ENCODE assay signal across 16 cellular contexts in the genomic region with DNA sequence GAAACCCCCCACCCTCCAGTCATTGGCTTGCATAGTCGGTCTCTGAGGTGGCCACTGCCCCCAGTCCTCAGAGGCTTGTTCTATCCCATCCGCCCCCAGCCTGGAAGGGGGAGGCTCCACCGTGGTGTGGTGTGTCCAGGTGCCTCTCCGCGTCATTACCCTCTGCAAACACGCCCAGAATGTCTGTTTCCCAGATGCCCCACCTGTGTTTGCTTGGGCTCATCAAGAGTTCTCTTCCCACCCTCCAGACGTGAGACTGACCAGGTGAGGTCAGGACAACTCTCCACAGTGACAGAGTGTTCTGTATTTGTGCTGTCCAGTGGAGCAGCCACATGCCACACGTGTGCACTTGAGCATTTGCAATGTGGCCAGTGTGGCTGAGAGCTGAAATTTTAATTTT. TPM values are rescaled to one million over a fixed set of nuclear protein-coding genes. Genes with fewer than 3 reads are reported as not detected.
DNase-seq lines count a peak whose midpoint lies in the region; ATAC-seq lines count a peak whose summit lies in the region.
"Had no signal": no experiment of that assay in that cellular context is flagged by ENCODE, and none has a peak within 500 bp of the region (broad histone marks: within the 10 kb centered on the region; RNA-seq: fewer than 3 reads in every experiment).

No MANE protein-coding gene starts in this region.

- no peaks in the 10 kb centered on the region for H3K27me3 ChIP-seq in aorta (ENCODE audit: control insufficient read depth in 1 of 2, insufficient read depth in 2 of 2, low read length in 1 of 2)
- H3K27me3 ChIP-seq: ascending aorta had no signal

- intact Hi-C loops in aorta (cut with DNase I), result no loop called here

- no peaks in the 10 kb centered on the region for H3K36me3 ChIP-seq in aorta (ENCODE audit: control insufficient read depth in 1 of 2, insufficient read depth in 2 of 2, low read length in 1 of 2)
- H3K36me3 ChIP-seq: ascending aorta, tibial nerve had no signal

- H3K4me1 ChIP-seq in aorta (ENCODE audit: control insufficient read depth in 1 of 2, insufficient read depth in 2 of 2, low read length in 2 of 2), result no peaks in the 10 kb centered on the region
- H3K4me1 ChIP-seq: ascending aorta, tibial nerve had no signal

- no peak overlapping the region for H3K27ac ChIP-seq in aorta (ENCODE audit: low read depth in 1 of 2, low read length in 2 of 2)
- H3K27ac ChIP-seq: ascending aorta, tibial nerve had no signal

- H3K9me3 ChIP-seq in aorta (ENCODE audit: control insufficient read depth, low read length), result no peaks in the 10 kb centered on the region
- H3K9me3 ChIP-seq: ascending aorta, tibial nerve had no signal

- DNase-seq in COLO668 (lab: John Stamatoyannopoulos, UW; ENCODE audit: unreplicated experiment) (peak; percentile 94), NCI-H146 treated with DMSO at 0.1 percent for 48 hours (lab: John Stamatoyannopoulos, UW; ENCODE audit: unreplicated experiment) (peak; percentile 90), NCI-H774 (lab: John Stamatoyannopoulos, UW) (peak; percentile 96), left kidney (ENCODE audit: low read depth, low spot score) (peak; percentile 76), NOMO-1 (lab: John Stamatoyannopoulos, UW; ENCODE audit: unreplicated experiment in 2 of 2) (no peak), GM03348 (ENCODE audit: low spot score) (no peak), aorta (no peak)
- no peak for DNase-seq in activated T-cell treated with anti-CD3 and anti-CD28 coated beads, Interleukin-2, amount 50 U/mL, for 48 hours
- DNase-seq: activated naive CD4-positive, alpha-beta T cell treated with anti-CD3 and anti-CD28 coated beads for 36 hours; NCI-H1436; NK-92 treated with Interleukin-12 subunit alpha and Interleukin-12 subunit beta, amount 100 ng/mL, for 24 hours; RPMI8226 had no signal

- H3K4me3 ChIP-seq in aorta (ENCODE audit: low read length in 2 of 2), result no peak overlapping the region
- H3K4me3 ChIP-seq: ascending aorta, tibial nerve had no signal

- WGBS in aorta, 2 donors, result 73 to 78% methylated on average over 8 of the region's 8 CpGs

- ATAC-seq in aorta (ENCODE audit: low FRiP score), result no peak
- ATAC-seq: stimulated activated memory B cell treated with anti-CD40 and anti-IgM and Interleukin-4, amounts not matched to agents 10 μg/mL and 1 μg/mL and 100 μg/mL, for 72 hours had no signal

RNA-seq across cellular contexts. Expression of a gene that starts 24.9 kb away (rescaled TPM):
- total RNA-seq in aorta, result 1 to 10 TPM; 1.1 to 2.8 TPM
- under 1 TPM in 1 of 2 donors, not detected in 1; 0.13 TPM for polyA plus RNA-seq in aorta
- total RNA-seq: activated naive CD4-positive, alpha-beta T cell treated with anti-CD3 and anti-CD28 coated beads for 36 hours; LHCN-M2 had no signal

RNA-seq across cellular contexts. Expression of a gene that starts 47.5 kb away (rescaled TPM):
- 1 to 10 TPM; 1.0 to 2.3 TPM for total RNA-seq in aorta
- polyA plus RNA-seq in aorta, result under 1 TPM; 0.20 to 0.88 TPM
- total RNA-seq: activated naive CD4-positive, alpha-beta T cell treated with anti-CD3 and anti-CD28 coated beads for 36 hours had no signal

Comparison
In these comparisons a context has a peak if more than half of its experiments do, and no peak if none do; other contexts are left out.
1. DNase-seq: peak in COLO668 (single experiment), NCI-H146 treated with DMSO at 0.1 percent for 48 hours (single experiment), NCI-H774 (single experiment) and left kidney (single experiment); none in activated T-cell treated with anti-CD3 and anti-CD28 coated beads, Interleukin-2, amount 50 U/mL, for 48 hours (0 of 2), NOMO-1 (0 of 2), GM03348 (single experiment) and aorta (0 of 2).